10 cellular contexts compared by ENCODE assay signal in the genomic region with DNA sequence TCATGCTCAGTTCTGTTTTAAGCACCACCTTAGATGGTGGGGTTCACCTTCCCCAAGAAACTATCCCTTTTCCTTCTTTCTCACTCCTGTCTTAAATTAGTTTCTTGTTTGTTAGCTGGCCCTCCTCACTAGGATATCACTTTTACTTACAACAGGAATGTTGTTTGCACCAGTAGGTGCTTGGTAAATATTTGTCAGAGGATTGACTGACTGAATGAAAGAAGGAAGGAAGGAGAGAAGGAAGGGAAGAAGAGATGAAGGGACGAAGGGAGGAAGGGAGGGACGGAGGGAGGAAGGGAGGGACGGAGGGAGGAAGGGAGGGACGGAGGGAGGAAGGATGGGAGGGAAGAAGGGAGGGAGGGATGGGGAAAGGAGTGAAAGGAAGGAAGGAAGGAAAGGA. TPM values are rescaled to one million over a fixed set of nuclear protein-coding genes. Genes with fewer than 3 reads are reported as not detected.
DNase-seq lines count a peak whose midpoint lies in the region; ATAC-seq and TF ChIP-seq lines count a peak whose summit lies in the region.
"Had no signal": no experiment of that assay in that cellular context is flagged by ENCODE, and none has a peak within 500 bp of the region (broad histone marks: within the 10 kb centered on the region; RNA-seq: fewer than 3 reads in every experiment).

No MANE protein-coding gene starts in this region.

- peaks cover 7% of the 10 kb centered on the region; the same call in 1 of the 2 replicates for H3K27me3 ChIP-seq in H9 (ENCODE audit: insufficient read depth, low read length)

- POLR2A ChIA-PET in WTC11 (lab: Charles Lee) = no interaction called here

- H3K4me2 ChIP-seq in H9 (ENCODE audit: insufficient read depth, insufficient read length, low read length) = peak overlapping the region; percentile 92

- WGBS in H9 (ENCODE audit: extremely low coverage, insufficient read length, low lambda C conversion rate) = 60% methylated on average over 1 of the region's 4 CpGs

- no peak overlapping the region for H4K8ac ChIP-seq in H9 (replicated peaks; ENCODE audit: insufficient read length, low read depth, low read length)

- H3K23ac ChIP-seq in H9 (ENCODE audit: insufficient read length, low read depth, low read length) = no peak overlapping the region

- H3T11ph ChIP-seq in H9 (ENCODE audit: low read length) = no peak overlapping the region

- H3K56ac ChIP-seq in H9 (ENCODE audit: insufficient read length, low read depth, low read length) = no peak overlapping the region

- DNase-seq in H9 = no peak
- no peak for DNase-seq in WTC11 (ENCODE audit: low spot score)
- no peak for DNase-seq in glutamatergic neuron
- no peak for DNase-seq in stimulated activated effector memory CD8-positive, alpha-beta T cell treated with anti-CD3 and anti-CD28 coated beads, Interleukin-12 subunit alpha, Interleukin-12 subunit beta, amount 100 ng/mL, for 72 hours (ENCODE audit: low spot score in 2 of 2)
- DNase-seq in NCI-H146 treated with DMSO at 0.1 percent for 48 hours (lab: John Stamatoyannopoulos, UW; ENCODE audit: unreplicated experiment) = no peak
- no peak for DNase-seq in NCI-H524 (lab: John Stamatoyannopoulos, UW)
- DNase-seq: PC-9 had no signal

- no peak overlapping the region for H2AFZ ChIP-seq in H9 (ENCODE audit: low read length)
- H2AFZ ChIP-seq: PC-9 had no signal

- no peak overlapping the region for H2AK5ac ChIP-seq in H9 (ENCODE audit: insufficient read length, low read length)

- ATAC-seq in WTC11 (no peak), HG02970 (IDR thresholded peaks at IDR 0.05; ENCODE audit: low FRiP score, unreplicated experiment) (no peak)
- no peak for ATAC-seq in stimulated activated effector memory CD8-positive, alpha-beta T cell treated with anti-CD3 and anti-CD28 coated beads, Interleukin-12 subunit alpha, Interleukin-12 subunit beta, amount 100 ng/mL, for 72 hours

- H3K14ac ChIP-seq in H9 (ENCODE audit: insufficient read depth, low read length) = no peak overlapping the region

- no peak overlapping the region for H2BK12ac ChIP-seq in H9 (ENCODE audit: insufficient read length, low read depth, low read length)

- H3K9me3 ChIP-seq in H9 (ENCODE audit: control insufficient read depth, low read depth, low read length) = no peaks in the 10 kb centered on the region
- H3K9me3 ChIP-seq: psoas muscle had no signal

- no peak overlapping the region for H2BK120ac ChIP-seq in H9 (ENCODE audit: low read depth, low read length, poor library complexity, severe bottlenecking)

- H4K91ac ChIP-seq in H9 (ENCODE audit: insufficient read length, low read depth, low read length) = no peak overlapping the region

- no peak overlapping the region for H3K18ac ChIP-seq in H9 (ENCODE audit: insufficient read length, low read depth, low read length)

- peak overlapping the region; percentile 5 to 64; a peak in 3 of 5 replicates for H3K4me3 Mint-ChIP-seq in H9
- peak overlapping the region; percentile 66 for H3K4me3 Mint-ChIP-seq in WTC11
- H3K4me3 Mint-ChIP-seq in glutamatergic neuron (ENCODE audit: unreplicated experiment) = peak overlapping the region; percentile 47
- peak overlapping the region; percentile 36 for H3K4me3 Mint-ChIP-seq in stimulated activated effector memory CD8-positive, alpha-beta T cell treated with anti-CD3 and anti-CD28 coated beads, Interleukin-12 subunit alpha, Interleukin-12 subunit beta, amount 100 ng/mL, for 72 hours

- no peak overlapping the region for H3K27ac ChIP-seq in H9 (ENCODE audit: insufficient read length, low read depth, low read length)
- H3K27ac ChIP-seq: PC-9, psoas muscle had no signal

- H3K9ac ChIP-seq in H9 (ENCODE audit: extremely low read depth, insufficient read length, low read length) = no peak overlapping the region

- H3K4ac ChIP-seq in H9 (ENCODE audit: low read depth, low read length) = no peak overlapping the region

- no peak for TF ChIP-seq CTCF in H9 (conservative IDR thresholded peaks at IDR 0.05)
- no peak for TF ChIP-seq CTCF in WTC11 (IDR thresholded peaks at IDR 0.05)
- TF ChIP-seq CTCF in glutamatergic neuron (IDR thresholded peaks at IDR 0.05; ENCODE audit: partially characterized antibody, unreplicated experiment) = no peak

- no peak overlapping the region for H4K5ac ChIP-seq in H9 (ENCODE audit: insufficient read length, low read depth, low read length)

- peaks cover 78% of the 10 kb centered on the region for H3K27me3 Mint-ChIP-seq in H9 (ENCODE audit: low read depth)
- H3K27me3 Mint-ChIP-seq in WTC11 (ENCODE audit: low read depth) = peaks cover 60% of the 10 kb centered on the region
- peaks cover 12% of the 10 kb centered on the region for H3K27me3 Mint-ChIP-seq in glutamatergic neuron (ENCODE audit: unreplicated experiment)

- H3K23me2 ChIP-seq in H9 (ENCODE audit: insufficient read length, low read depth, low read length, poor library complexity, severe bottlenecking) = peaks cover 8% of the 10 kb centered on the region

- no peaks in the 10 kb centered on the region; a peak in 1 of 5 replicates for H3K9me3 Mint-ChIP-seq in H9
- H3K9me3 Mint-ChIP-seq in WTC11 = no peaks in the 10 kb centered on the region
- peaks cover 15% of the 10 kb centered on the region for H3K9me3 Mint-ChIP-seq in glutamatergic neuron (ENCODE audit: unreplicated experiment)
- no peaks in the 10 kb centered on the region for H3K9me3 Mint-ChIP-seq in stimulated activated effector memory CD8-positive, alpha-beta T cell treated with anti-CD3 and anti-CD28 coated beads, Interleukin-12 subunit alpha, Interleukin-12 subunit beta, amount 100 ng/mL, for 72 hours

- H4K20me1 ChIP-seq in H9 (ENCODE audit: control insufficient read depth, insufficient read depth, insufficient read length) = no peaks in the 10 kb centered on the region

- H3K36me3 Mint-ChIP-seq in H9 (ENCODE audit: insufficient read depth in 1 of 3, low read depth in 3 of 3) = no peaks in the 10 kb centered on the region
- H3K36me3 Mint-ChIP-seq in WTC11 = no peaks in the 10 kb centered on the region
- H3K36me3 Mint-ChIP-seq in glutamatergic neuron (ENCODE audit: unreplicated experiment) = no peaks in the 10 kb centered on the region
- peaks cover 4% of the 10 kb centered on the region for H3K36me3 Mint-ChIP-seq in stimulated activated effector memory CD8-positive, alpha-beta T cell treated with anti-CD3 and anti-CD28 coated beads, Interleukin-12 subunit alpha, Interleukin-12 subunit beta, amount 100 ng/mL, for 72 hours

- H3K79me2 ChIP-seq in H9 (ENCODE audit: insufficient read depth, low read length) = no peaks in the 10 kb centered on the region

- no peak overlapping the region for H2BK5ac ChIP-seq in H9 (ENCODE audit: insufficient read length, low read length)

- peaks cover 12 to 36% of the 10 kb centered on the region in 2 experiments for H3K4me1 Mint-ChIP-seq in H9
- peaks cover 15% of the 10 kb centered on the region for H3K4me1 Mint-ChIP-seq in WTC11
- peaks cover 50% of the 10 kb centered on the region for H3K4me1 Mint-ChIP-seq in glutamatergic neuron (ENCODE audit: low read depth, unreplicated experiment)
- peaks cover 23% of the 10 kb centered on the region for H3K4me1 Mint-ChIP-seq in stimulated activated effector memory CD8-positive, alpha-beta T cell treated with anti-CD3 and anti-CD28 coated beads, Interleukin-12 subunit alpha, Interleukin-12 subunit beta, amount 100 ng/mL, for 72 hours

- H3K27ac Mint-ChIP-seq in H9 (no peak overlapping the region), WTC11 (no peak overlapping the region), glutamatergic neuron (ENCODE audit: unreplicated experiment) (peak overlapping the region; percentile 59)
- no peak overlapping the region for H3K27ac Mint-ChIP-seq in stimulated activated effector memory CD8-positive, alpha-beta T cell treated with anti-CD3 and anti-CD28 coated beads, Interleukin-12 subunit alpha, Interleukin-12 subunit beta, amount 100 ng/mL, for 72 hours

- no peak overlapping the region for H2BK15ac ChIP-seq in H9 (ENCODE audit: low read depth, low read length)

- no peaks in the 10 kb centered on the region for H3K4me1 ChIP-seq in H9 (ENCODE audit: insufficient read depth, low read length)

- no peak overlapping the region for H2BK20ac ChIP-seq in H9 (ENCODE audit: low read depth, low read length, poor library complexity, severe bottlenecking)

- no peaks in the 10 kb centered on the region for H3K79me1 ChIP-seq in H9 (ENCODE audit: insufficient read depth, low read depth, low read length, poor library complexity, severe bottlenecking)

- CTCF ChIA-PET in WTC11 (lab: Charles Lee) = interaction anchor here (1.6 kb wide), 1 partner anchor 12 kb away, joined by 4 read pairs; no protein-coding TSS in a partner anchor

TF ChIP-seq in WTC11, 78 proteins besides CTCF, POLR2A, EP300 and RAD21 (continues in another document):
- no peak for TF ChIP-seq SMAD3 (CRISPR knock-in tag; IDR thresholded peaks at IDR 0.05; ENCODE audit: borderline replicate concordance)
- no peak for TF ChIP-seq TEAD4 (CRISPR knock-in tag; IDR thresholded peaks at IDR 0.05)
- TF ChIP-seq, protein P1, sequence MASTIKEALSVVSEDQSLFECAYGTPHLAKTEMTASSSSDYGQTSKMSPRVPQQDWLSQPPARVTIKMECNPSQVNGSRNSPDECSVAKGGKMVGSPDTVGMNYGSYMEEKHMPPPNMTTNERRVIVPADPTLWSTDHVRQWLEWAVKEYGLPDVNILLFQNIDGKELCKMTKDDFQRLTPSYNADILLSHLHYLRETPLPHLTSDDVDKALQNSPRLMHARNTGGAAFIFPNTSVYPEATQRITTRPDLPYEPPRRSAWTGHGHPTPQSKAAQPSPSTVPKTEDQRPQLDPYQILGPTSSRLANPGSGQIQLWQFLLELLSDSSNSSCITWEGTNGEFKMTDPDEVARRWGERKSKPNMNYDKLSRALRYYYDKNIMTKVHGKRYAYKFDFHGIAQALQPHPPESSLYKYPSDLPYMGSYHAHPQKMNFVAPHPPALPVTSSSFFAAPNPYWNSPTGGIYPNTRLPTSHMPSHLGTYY (CRISPR knock-in tag; IDR thresholded peaks at IDR 0.05) = no peak
- no peak for TF ChIP-seq GTF2I (CRISPR knock-in tag; conservative IDR thresholded peaks at IDR 0.05)

RNA-seq across cellular contexts. Expression of a gene that starts 0.5 kb away (rescaled TPM):
- 0.33 and 0.39 TPM in 2 replicates for total RNA-seq in H9 (2021)
- total RNA-seq in WTC11 (2021) = 0.24 to 0.37 TPM (median 0.32 TPM) in 3 replicates
- total RNA-seq in glutamatergic neuron (ENCODE audit: unreplicated experiment) = 0.22 TPM
- total RNA-seq: lung microvascular endothelial cell had no signal

RNA-seq across cellular contexts. Expression of a gene that starts 30.0 kb away (rescaled TPM):
- total RNA-seq in H9 (2021) (not detected in 2 replicates), WTC11 (2021) (0.16 to 0.37 TPM (median 0.23 TPM) in 3 replicates), glutamatergic neuron (ENCODE audit: unreplicated experiment) (not detected)
- total RNA-seq: lung microvascular endothelial cell had no signal
